13 cellular contexts compared by ENCODE assay signal in the genomic region with DNA sequence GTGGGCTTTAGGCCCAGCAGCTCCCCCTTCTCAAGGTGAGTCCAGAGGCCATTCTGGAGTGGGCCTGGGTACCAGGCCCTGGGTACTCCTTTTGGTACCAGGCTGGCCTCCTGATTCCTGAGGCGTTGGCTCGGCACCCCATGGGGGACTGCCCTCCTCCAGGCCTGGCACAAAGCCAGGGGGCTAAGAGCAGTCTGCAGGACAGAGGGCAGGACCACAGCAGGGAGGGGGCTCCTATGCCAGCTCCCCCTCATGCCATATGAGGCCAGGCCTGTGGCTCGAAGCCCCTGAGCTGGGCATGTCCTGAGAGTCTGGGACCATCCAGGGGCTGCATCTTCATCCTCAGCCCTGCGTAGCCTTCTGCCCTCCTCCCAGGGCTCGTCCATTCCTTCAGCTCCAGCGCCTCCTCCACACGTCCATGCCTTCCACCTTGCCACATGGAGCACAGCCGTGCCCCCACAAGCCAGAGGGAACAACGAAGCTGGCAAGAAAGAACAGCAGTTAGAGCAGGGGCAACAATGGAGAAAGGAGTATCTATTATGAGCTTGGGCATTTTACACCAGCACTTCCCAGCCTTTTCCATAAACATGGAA. TPM values are rescaled to one million over a fixed set of nuclear protein-coding genes. Genes with fewer than 3 reads are reported as not detected.
A peak's percentile ranks its signal among the peaks of the same experiment; 100 is the strongest.
DNase-seq lines count a peak whose midpoint lies in the region; ATAC-seq, FAIRE-seq and TF ChIP-seq lines count a peak whose summit lies in the region.
"Had no signal": no experiment of that assay in that cellular context is flagged by ENCODE, and none has a peak within 500 bp of the region (broad histone marks: within the 10 kb centered on the region; RNA-seq: fewer than 3 reads in every experiment).

No MANE protein-coding gene starts in this region.

- 0 out of 2 replicates have a peak, but pooled peaks cover 15% of the 10 kb centered on the region for H4K20me1 ChIP-seq in HepG2 (ENCODE audit: insufficient read depth, low read length)

- no peak overlapping the region for H4K12ac ChIP-seq in trophoblast cell (ENCODE audit: low read depth, low read length)

- no peak overlapping the region for H3K14ac ChIP-seq in trophoblast cell (ENCODE audit: low read length)

- in situ Hi-C loops in HepG2 (cut with HindIII; ENCODE audit: extremely low pct_ligation_motif_present, low pct_unique_long_range_greater_than_20kb) = no loop called here

- FAIRE-seq in HepG2 (lab: Jason Lieb, UNC) = no peak

- ATAC-seq in HepG2 = no peak
- ATAC-seq in right lobe of liver = no peak
- ATAC-seq in GM21423 (IDR thresholded peaks at IDR 0.05; ENCODE audit: unreplicated experiment) = no peak
- ATAC-seq: activated naive CD8-positive, alpha-beta T cell treated with anti-CD3 and anti-CD28 coated beads, Interleukin-2, amount 50 U/mL, for 24 hours had no signal

- H3K4me1 ChIP-seq in HepG2 (ENCODE audit: insufficient read depth, low read length) (peaks cover 66% of the 10 kb centered on the region), right lobe of liver (peaks cover 0 to 4% (median 0%) of the 10 kb centered on the region in 4 donors), esophagus squamous epithelium (peaks cover 48 to 96% (median 66%) of the 10 kb centered on the region in 3 donors), trophoblast cell (ENCODE audit: control insufficient read depth in 1 of 2, insufficient read depth in 2 of 2, low read length in 2 of 2) (peaks cover 25 to 30% of the 10 kb centered on the region in 2 experiments), ovary (ENCODE audit: insufficient read depth) (peaks cover 10% of the 10 kb centered on the region)
- no peaks in the 10 kb centered on the region for H3K4me1 ChIP-seq in CD8-positive, alpha-beta memory T cell (ENCODE audit: insufficient read depth, low read length)

- peaks cover 35% of the 10 kb centered on the region for H3K79me1 ChIP-seq in trophoblast cell (ENCODE audit: low read length)

- peaks cover 18 to 43% of the 10 kb centered on the region in 2 donors for H3K27me3 Mint-ChIP-seq in CD8-positive, alpha-beta memory T cell

- no peak overlapping the region for H3K27ac Mint-ChIP-seq in CD8-positive, alpha-beta memory T cell
- H3K27ac Mint-ChIP-seq: activated naive CD8-positive, alpha-beta T cell treated with anti-CD3 and anti-CD28 coated beads, Interleukin-2, amount 50 U/mL, for 24 hours; T-helper 1 cell treated with Interleukin-12 subunit alpha and Interleukin-12 subunit beta and Interleukin-4 antibody, amounts not matched to agents 30 μg/mL and 1 μg/mL, for 36 hours had no signal

- no peak overlapping the region for H3K4me3 ChIP-seq in HepG2 (replicated peaks in 1 of 3; ENCODE audit: insufficient read depth in 1 of 3, low read depth in 2 of 3, low read length in 3 of 3)
- no peak overlapping the region for H3K4me3 ChIP-seq in right lobe of liver
- peak overlapping the region; percentile 76 to 93 (median 86) for H3K4me3 ChIP-seq in esophagus squamous epithelium
- H3K4me3 ChIP-seq in trophoblast cell (ENCODE audit: low read depth, low read length) = no peak overlapping the region
- H3K4me3 ChIP-seq in CD8-positive, alpha-beta memory T cell (ENCODE audit: low read length) = no peak overlapping the region
- no peak overlapping the region for H3K4me3 ChIP-seq in ovary

- no peak overlapping the region for H4K91ac ChIP-seq in trophoblast cell (ENCODE audit: low read depth, low read length)

- BruUV-seq in HepG2 (replicated peaks; lab: Mats Ljungman, UMichigan) = no TSS peak

- TF ChIP-seq RAD21 in HepG2 (CRISPR knock-in tag; IDR thresholded peaks at IDR 0.05) = no peak

- no peak overlapping the region for H3K27ac ChIP-seq in HepG2 (ENCODE audit: extremely low read length, insufficient read depth, low read length)
- H3K27ac ChIP-seq in right lobe of liver = no peak overlapping the region
- peak overlapping the region; percentile 93 to 98 (median 96) for H3K27ac ChIP-seq in esophagus squamous epithelium
- no peak overlapping the region for H3K27ac ChIP-seq in trophoblast cell (ENCODE audit: low read depth, low read length)
- no peak overlapping the region for H3K27ac ChIP-seq in CD8-positive, alpha-beta memory T cell (ENCODE audit: low read depth, low read length)
- H3K27ac ChIP-seq in ovary = no peak overlapping the region

- no peak for TF ChIP-seq POLR2A in HepG2 (IDR thresholded peaks at IDR 0.05; ENCODE audit: insufficient read depth in 1 of 2, low read depth in 2 of 2, low read length in 2 of 2)
- TF ChIP-seq POLR2A in right lobe of liver (IDR thresholded peaks at IDR 0.05) = no peak
- TF ChIP-seq POLR2A in esophagus squamous epithelium (IDR thresholded peaks at IDR 0.05) = no peak
- no peak for TF ChIP-seq POLR2A in ovary (IDR thresholded peaks at IDR 0.05)

- H3K36me3 Mint-ChIP-seq in CD8-positive, alpha-beta memory T cell = no peaks in the 10 kb centered on the region

- H3K4me2 ChIP-seq in HepG2 (ENCODE audit: low read depth, low read length) = peak overlapping the region; percentile 83; the same call in 1 of the 2 replicates
- H3K4me2 ChIP-seq in trophoblast cell (ENCODE audit: low read length) = no peak overlapping the region

- no peak for DNase-seq in HepG2 (ENCODE audit: low spot score)
- no peak for DNase-seq in right lobe of liver
- DNase-seq in esophagus squamous epithelium (lab: John Stamatoyannopoulos, UW) = no peak
- no peak for DNase-seq in trophoblast cell
- no peak for DNase-seq in CD8-positive, alpha-beta memory T cell
- DNase-seq in NCI-H526 (lab: John Stamatoyannopoulos, UW) = no peak
- no peak for DNase-seq in ovary
- DNase-seq: activated naive CD8-positive, alpha-beta T cell treated with anti-CD3 and anti-CD28 coated beads, Interleukin-2, amount 50 U/mL, for 24 hours; erythroblast; NCI-H146 had no signal

- H2AK5ac ChIP-seq in trophoblast cell (ENCODE audit: low read length) = no peak overlapping the region

- H3K36me3 ChIP-seq in HepG2 (replicated peaks in 1 of 2; ENCODE audit: control insufficient read depth in 1 of 2, insufficient read depth in 2 of 2, low read length in 2 of 2) (peaks cover 2 to 6% of the 10 kb centered on the region in 2 experiments; a peak in 2 of 5 replicates), right lobe of liver (no peaks in the 10 kb centered on the region), esophagus squamous epithelium (peaks cover 8 to 21% (median 15%) of the 10 kb centered on the region in 3 donors), trophoblast cell (ENCODE audit: control insufficient read depth in 1 of 2, insufficient read depth in 2 of 2, low read length in 2 of 2) (peaks cover 17 to 21% of the 10 kb centered on the region in 2 experiments), ovary (no peaks in the 10 kb centered on the region)
- H3K36me3 ChIP-seq in CD8-positive, alpha-beta memory T cell (ENCODE audit: insufficient read depth, low read length) = no peaks in the 10 kb centered on the region

- CTCF ChIA-PET in HepG2 (lab: Yijun Ruan, JAX; ENCODE audit: low intra/inter-chr PET ratio, low total read pairs) = no interaction called here
- CTCF ChIA-PET in CD8-positive, alpha-beta memory T cell (lab: Charles Lee) = interaction anchor here (1.3 to 3.2 kb wide), 2 partner anchors 16 to 47 kb away, joined by 4 to 11 read pairs; no protein-coding TSS in a partner anchor

- H2AFZ ChIP-seq in HepG2 (ENCODE audit: low read length) = no peak overlapping the region
- no peak overlapping the region for H2AFZ ChIP-seq in trophoblast cell (ENCODE audit: insufficient read depth, low read length, poor library complexity)

- H3K9me3 ChIP-seq in HepG2 (ENCODE audit: low read length) (no peaks in the 10 kb centered on the region), right lobe of liver (no peaks in the 10 kb centered on the region), esophagus squamous epithelium (no peaks in the 10 kb centered on the region), trophoblast cell (ENCODE audit: insufficient read depth, low read depth, low read length) (no peaks in the 10 kb centered on the region), ovary (no peaks in the 10 kb centered on the region)
- no peaks in the 10 kb centered on the region for H3K9me3 ChIP-seq in CD8-positive, alpha-beta memory T cell (ENCODE audit: low read length)

- TF ChIP-seq EP300 in HepG2 (IDR thresholded peaks at IDR 0.05; ENCODE audit: low read depth in 2 of 2, low read length in 2 of 2) (no peak), HepG2 (CRISPR knock-in tag; IDR thresholded peaks at IDR 0.05; ENCODE audit: borderline replicate concordance) (no peak), ovary (IDR thresholded peaks at IDR 0.05) (no peak)

- H3K79me2 ChIP-seq in HepG2 (ENCODE audit: insufficient read depth, low read length) (peaks cover 27% of the 10 kb centered on the region), trophoblast cell (ENCODE audit: control insufficient read depth, insufficient read depth, low read length, poor library complexity) (peaks cover 24% of the 10 kb centered on the region)

- H3K4ac ChIP-seq in trophoblast cell (ENCODE audit: low read depth, low read length) = peak overlapping the region; percentile 48

- no peak overlapping the region for H2BK120ac ChIP-seq in trophoblast cell (ENCODE audit: insufficient read depth, low read length, poor library complexity)

- H3K9ac ChIP-seq in HepG2 (ENCODE audit: insufficient read depth, low read depth, low read length) (no peak overlapping the region), trophoblast cell (ENCODE audit: low read length) (no peak overlapping the region)

- H3K4me3 Mint-ChIP-seq in CD8-positive, alpha-beta memory T cell = peak overlapping the region in 1 of 7 donors; percentile 2
- H3K4me3 Mint-ChIP-seq: activated naive CD8-positive, alpha-beta T cell treated with anti-CD3 and anti-CD28 coated beads, Interleukin-2, amount 50 U/mL, for 24 hours; T-helper 1 cell treated with Interleukin-12 subunit alpha and Interleukin-12 subunit beta and Interleukin-4 antibody, amounts not matched to agents 30 μg/mL and 1 μg/mL, for 36 hours had no signal

- H3K27me3 ChIP-seq in HepG2 (ENCODE audit: control insufficient read depth in 1 of 2, insufficient read depth in 2 of 2, low read length in 2 of 2) (peaks cover 0 to 15% of the 10 kb centered on the region in 2 experiments; a peak in 2 of 5 replicates), right lobe of liver (no peaks in the 10 kb centered on the region), esophagus squamous epithelium (peaks cover 0 to 20% (median 0%) of the 10 kb centered on the region in 4 donors), trophoblast cell (ENCODE audit: insufficient read depth, low read length) (no peaks in the 10 kb centered on the region), ovary (no peaks in the 10 kb centered on the region)
- peaks cover 9% of the 10 kb centered on the region for H3K27me3 ChIP-seq in CD8-positive, alpha-beta memory T cell (ENCODE audit: insufficient read depth, low read length, poor library complexity, severe bottlenecking)

- no peak for TF ChIP-seq CTCF in HepG2 (CRISPR knock-in tag; IDR thresholded peaks at IDR 0.05)
- no peak for TF ChIP-seq CTCF in right lobe of liver (IDR thresholded peaks at IDR 0.05)
- no peak for TF ChIP-seq CTCF in esophagus squamous epithelium (IDR thresholded peaks at IDR 0.05)
- no peak for TF ChIP-seq CTCF in ovary (IDR thresholded peaks at IDR 0.05)

- intact Hi-C loops in HepG2 (cut with micrococcal nuclease; ENCODE audit: unreplicated experiment) (no loop called here), right lobe of liver (cut with DNase I) (no loop called here), esophagus squamous epithelium (cut with DNase I) (no loop called here), ovary (cut with DNase I) (loop anchor here in 1 of 4 donors (10.0 kb wide), 1 partner anchor 49 kb away; no protein-coding TSS in a partner anchor)

- no peak overlapping the region for H2BK5ac ChIP-seq in trophoblast cell (ENCODE audit: low read depth, low read length, poor library complexity)

- H3K9me3 Mint-ChIP-seq in CD8-positive, alpha-beta memory T cell = no peaks in the 10 kb centered on the region
- H3K9me3 Mint-ChIP-seq: activated naive CD8-positive, alpha-beta T cell treated with anti-CD3 and anti-CD28 coated beads, Interleukin-2, amount 50 U/mL, for 24 hours; T-helper 1 cell treated with Interleukin-12 subunit alpha and Interleukin-12 subunit beta and Interleukin-4 antibody, amounts not matched to agents 30 μg/mL and 1 μg/mL, for 36 hours had no signal

- H3K4me1 Mint-ChIP-seq in CD8-positive, alpha-beta memory T cell = peaks cover 5 to 10% (median 6%) of the 10 kb centered on the region in 3 donors

- WGBS in HepG2 (ENCODE audit: low lambda C conversion rate) = 98% methylated on average over 7 of the region's 9 CpGs
- 88% methylated on average over 5 of the region's 9 CpGs for WGBS in right lobe of liver (ENCODE audit: insufficient coverage, low coverage, low lambda C conversion rate, missing lambda C conversion rate)
- WGBS in esophagus squamous epithelium, 2 donors = 40 to 60% methylated on average over 1 to 7 of the region's 9 CpGs
- WGBS in trophoblast cell (ENCODE audit: extremely low coverage, insufficient coverage, insufficient read length) = no CpG with 5 or more reads among the region's 9 CpGs
- WGBS in ovary, 3 donors = 76 to 84% (median 83%) methylated on average over 9 of the region's 9 CpGs

- H2BK12ac ChIP-seq in trophoblast cell (ENCODE audit: low read length) = no peak overlapping the region

- H4K8ac ChIP-seq in trophoblast cell (ENCODE audit: low read depth, low read length) = no peak overlapping the region

- POLR2A ChIA-PET in HepG2 (lab: Yijun Ruan, JAX) = no interaction called here
- POLR2A ChIA-PET in CD8-positive, alpha-beta memory T cell (lab: Charles Lee) = no interaction called here

- no peak overlapping the region for H3K23ac ChIP-seq in trophoblast cell (ENCODE audit: low read length)

- H3K18ac ChIP-seq in trophoblast cell (ENCODE audit: low read length) = no peak overlapping the region

RNA-seq across cellular contexts. Expression of gene PHLDA3, which starts 3.2 kb away (rescaled TPM):
- 29.1 and 33.6 TPM in 2 replicates for total RNA-seq in HepG2 (2016; rRNA removed; fragmentation: Illumina TruSeq; extraction: Trizol)
- total RNA-seq in HepG2 (2016; cell fraction: cytosol; rRNA removed; fragmentation: Illumina TruSeq; extraction: Trizol; ENCODE audit: low read depth) = 13.4 and 13.7 TPM in 2 replicates
- 29.0 and 34.8 TPM in 2 replicates for total RNA-seq in HepG2 (2016; cell fraction: insoluble cytoplasmic fraction; rRNA removed; fragmentation: Illumina TruSeq; extraction: Trizol)
- 27.3 and 32.8 TPM in 2 replicates for total RNA-seq in HepG2 (2016; cell fraction: membrane; rRNA removed; fragmentation: Illumina TruSeq; extraction: Trizol)
- 15.5 and 17.9 TPM in 2 replicates for total RNA-seq in HepG2 (2016; cell fraction: nucleus; rRNA removed; fragmentation: Illumina TruSeq; extraction: Trizol)
- 16.7 and 25.1 TPM in 2 replicates for polyA plus RNA-seq in HepG2 (2011; rRNA removed)
- 18.1 and 31.9 TPM in 2 replicates for polyA plus RNA-seq in HepG2 (2011; cell fraction: cytosol; rRNA removed)
- 18.6 and 19.4 TPM in 2 replicates for polyA plus RNA-seq in HepG2 (2011; cell fraction: nucleus; rRNA removed)
- polyA plus RNA-seq in HepG2 (2012) = 6.9 and 12.1 TPM in 2 replicates
- 23.0 and 26.1 TPM in 2 replicates for polyA plus RNA-seq in HepG2 (2016; cell fraction: cytosol; fragmentation: Illumina TruSeq; extraction: Trizol; ENCODE audit: low read depth)
- 47.7 and 53.8 TPM in 2 replicates for polyA plus RNA-seq in HepG2 (2016; cell fraction: insoluble cytoplasmic fraction; fragmentation: Illumina TruSeq; extraction: Trizol; ENCODE audit: low read depth)
- 39.2 and 43.9 TPM in 2 replicates for polyA plus RNA-seq in HepG2 (2016; cell fraction: membrane; fragmentation: Illumina TruSeq; extraction: Trizol; ENCODE audit: low read depth)
- 43.9 and 44.6 TPM in 2 replicates for polyA plus RNA-seq in HepG2 (2016; cell fraction: nucleus; fragmentation: Illumina TruSeq; extraction: Trizol; ENCODE audit: insufficient read depth, low read depth)
- 16.2 and 21.4 TPM in 2 replicates for polyA minus RNA-seq in HepG2 (2011; rRNA and poly(A)+ RNA removed; ENCODE audit: low replicate concordance)
- polyA minus RNA-seq in HepG2 (2011; cell fraction: cytosol; rRNA and poly(A)+ RNA removed) = 11.5 and 15.4 TPM in 2 replicates
- polyA minus RNA-seq in HepG2 (2011; cell fraction: nucleus; rRNA and poly(A)+ RNA removed) = 13.6 and 15.2 TPM in 2 replicates
- total RNA-seq in right lobe of liver = 10 to 100 TPM in 1 of 6 experiments, 1 to 10 TPM in 5; 1.0 to 10.9 (median 2.7) TPM
- 10 to 100 TPM; 60.9 to 87.9 (median 75.1) TPM for total RNA-seq in esophagus squamous epithelium
- 49.4 and 51.1 TPM in 2 replicates for polyA plus RNA-seq in trophoblast cell (2013)
- 10 to 100 TPM; 18.6 to 22.7 TPM for total RNA-seq in CD8-positive, alpha-beta memory T cell
- polyA plus RNA-seq in CD8-positive, alpha-beta memory T cell = 1.0 TPM
- 10 to 100 TPM; 21.7 to 38.2 (median 29.0) TPM for total RNA-seq in ovary
- 10 to 100 TPM in 1 of 2 donors, 1 to 10 TPM in 1; 4.7 to 17.5 TPM for polyA plus RNA-seq in ovary

RNA-seq across cellular contexts. Expression of gene CSRP1, which starts 41.1 kb away (rescaled TPM):
- total RNA-seq in HepG2 (2016; rRNA removed; fragmentation: Illumina TruSeq; extraction: Trizol) = 68.9 and 70.8 TPM in 2 replicates
- total RNA-seq in HepG2 (2016; cell fraction: cytosol; rRNA removed; fragmentation: Illumina TruSeq; extraction: Trizol; ENCODE audit: low read depth) = 12.3 and 12.8 TPM in 2 replicates
- 66.1 and 69.5 TPM in 2 replicates for total RNA-seq in HepG2 (2016; cell fraction: insoluble cytoplasmic fraction; rRNA removed; fragmentation: Illumina TruSeq; extraction: Trizol)
- 28.9 and 33.8 TPM in 2 replicates for total RNA-seq in HepG2 (2016; cell fraction: membrane; rRNA removed; fragmentation: Illumina TruSeq; extraction: Trizol)
- 35.6 and 44.2 TPM in 2 replicates for total RNA-seq in HepG2 (2016; cell fraction: nucleus; rRNA removed; fragmentation: Illumina TruSeq; extraction: Trizol)
- 14.5 and 17.7 TPM in 2 replicates for polyA plus RNA-seq in HepG2 (2011; rRNA removed)
- 15.2 and 17.2 TPM in 2 replicates for polyA plus RNA-seq in HepG2 (2011; cell fraction: cytosol; rRNA removed)
- 10.9 and 14.9 TPM in 2 replicates for polyA plus RNA-seq in HepG2 (2011; cell fraction: nucleus; rRNA removed)
- polyA plus RNA-seq in HepG2 (2012) = 9.9 and 18.8 TPM in 2 replicates
- 15.3 and 18.6 TPM in 2 replicates for polyA plus RNA-seq in HepG2 (2016; cell fraction: cytosol; fragmentation: Illumina TruSeq; extraction: Trizol; ENCODE audit: low read depth)
- 83.1 and 92.4 TPM in 2 replicates for polyA plus RNA-seq in HepG2 (2016; cell fraction: insoluble cytoplasmic fraction; fragmentation: Illumina TruSeq; extraction: Trizol; ENCODE audit: low read depth)
- polyA plus RNA-seq in HepG2 (2016; cell fraction: membrane; fragmentation: Illumina TruSeq; extraction: Trizol; ENCODE audit: low read depth) = 29.6 and 30.8 TPM in 2 replicates
- polyA plus RNA-seq in HepG2 (2016; cell fraction: nucleus; fragmentation: Illumina TruSeq; extraction: Trizol; ENCODE audit: insufficient read depth, low read depth) = 54.3 and 54.9 TPM in 2 replicates
- 22.9 and 266 TPM in 2 replicates for polyA minus RNA-seq in HepG2 (2011; rRNA and poly(A)+ RNA removed; ENCODE audit: low replicate concordance)
- polyA minus RNA-seq in HepG2 (2011; cell fraction: cytosol; rRNA and poly(A)+ RNA removed) = 8.4 and 9.1 TPM in 2 replicates
- 9.1 and 11.7 TPM in 2 replicates for polyA minus RNA-seq in HepG2 (2011; cell fraction: nucleus; rRNA and poly(A)+ RNA removed)
- total RNA-seq in right lobe of liver = 100 to 1,000 TPM in 2 of 6 experiments, 10 to 100 TPM in 4; 54.9 to 158 (median 87.0) TPM
- 1,000 to 10,000 TPM in 1 of 4 donors, 100 to 1,000 TPM in 3; 243 to 1,044 (median 363) TPM for total RNA-seq in esophagus squamous epithelium
- 326 and 348 TPM in 2 replicates for polyA plus RNA-seq in trophoblast cell (2013)
- total RNA-seq in CD8-positive, alpha-beta memory T cell = 10 to 100 TPM; 66.9 to 67.6 TPM
- 65.0 TPM for polyA plus RNA-seq in CD8-positive, alpha-beta memory T cell
- 100 to 1,000 TPM; 205 to 767 (median 274) TPM for total RNA-seq in ovary
- 100 to 1,000 TPM; 270 to 783 TPM for polyA plus RNA-seq in ovary

RNA-seq across cellular contexts. Expression of gene TNNI1, which starts 44.3 kb away (rescaled TPM):
- not detected in 2 replicates for total RNA-seq in HepG2 (2016; rRNA removed; fragmentation: Illumina TruSeq; extraction: Trizol)
- 0.09 TPM in 1 of 2 replicates, not detected in the other for total RNA-seq in HepG2 (2016; cell fraction: cytosol; rRNA removed; fragmentation: Illumina TruSeq; extraction: Trizol; ENCODE audit: low read depth)
- total RNA-seq in HepG2 (2016; cell fraction: insoluble cytoplasmic fraction; rRNA removed; fragmentation: Illumina TruSeq; extraction: Trizol) = not detected in 2 replicates
- total RNA-seq in HepG2 (2016; cell fraction: membrane; rRNA removed; fragmentation: Illumina TruSeq; extraction: Trizol) = 0.03 TPM in 1 of 2 replicates, not detected in the other
- total RNA-seq in HepG2 (2016; cell fraction: nucleus; rRNA removed; fragmentation: Illumina TruSeq; extraction: Trizol) = not detected in 2 replicates
- not detected in 2 replicates for polyA plus RNA-seq in HepG2 (2011; rRNA removed)
- not detected in 2 replicates for polyA plus RNA-seq in HepG2 (2011; cell fraction: cytosol; rRNA removed)
- polyA plus RNA-seq in HepG2 (2011; cell fraction: nucleus; rRNA removed) = not detected in 2 replicates
- polyA plus RNA-seq in HepG2 (2012) = 0.59 and 0.61 TPM in 2 replicates
- not detected in 2 replicates for polyA plus RNA-seq in HepG2 (2016; cell fraction: cytosol; fragmentation: Illumina TruSeq; extraction: Trizol; ENCODE audit: low read depth)
- not detected in 2 replicates for polyA plus RNA-seq in HepG2 (2016; cell fraction: insoluble cytoplasmic fraction; fragmentation: Illumina TruSeq; extraction: Trizol; ENCODE audit: low read depth)
- polyA plus RNA-seq in HepG2 (2016; cell fraction: membrane; fragmentation: Illumina TruSeq; extraction: Trizol; ENCODE audit: low read depth) = not detected in 2 replicates
- polyA plus RNA-seq in HepG2 (2016; cell fraction: nucleus; fragmentation: Illumina TruSeq; extraction: Trizol; ENCODE audit: insufficient read depth, low read depth) = not detected in 2 replicates
- not detected in 2 replicates for polyA minus RNA-seq in HepG2 (2011; rRNA and poly(A)+ RNA removed; ENCODE audit: low replicate concordance)
- not detected in 2 replicates for polyA minus RNA-seq in HepG2 (2011; cell fraction: cytosol; rRNA and poly(A)+ RNA removed)
- polyA minus RNA-seq in HepG2 (2011; cell fraction: nucleus; rRNA and poly(A)+ RNA removed) = 0.12 and 0.13 TPM in 2 replicates
- total RNA-seq in right lobe of liver = 1 to 10 TPM in 1 of 6 experiments, under 1 TPM in 2, not detected in 3; 0.26 to 2.0 (median 0.37) TPM
- not detected for total RNA-seq in esophagus squamous epithelium
- polyA plus RNA-seq in trophoblast cell (2013) = 0.75 and 0.90 TPM in 2 replicates
- total RNA-seq in CD8-positive, alpha-beta memory T cell = not detected
- polyA plus RNA-seq in CD8-positive, alpha-beta memory T cell = not detected
- total RNA-seq in ovary = under 1 TPM in 4 of 7 donors, not detected in 3; 0.15 to 0.97 (median 0.24) TPM
- polyA plus RNA-seq in ovary = under 1 TPM in 1 of 2 donors, not detected in 1; 0.02 TPM
- total RNA-seq: posterior vena cava had no signal

Comparison
In these comparisons a context has a peak if more than half of its experiments do, and no peak if none do; other contexts are left out.
1. H3K27ac ChIP-seq: peak in esophagus squamous epithelium (4 of 4); none in HepG2 (single experiment), right lobe of liver (0 of 3), trophoblast cell (single experiment), CD8-positive, alpha-beta memory T cell (single experiment) and ovary (0 of 2).
2. H3K4me3 ChIP-seq: peak in esophagus squamous epithelium (4 of 4); none in HepG2 (0 of 3), right lobe of liver (0 of 3), trophoblast cell (single experiment), CD8-positive, alpha-beta memory T cell (single experiment) and ovary (single experiment).